ENCODE assay signal across 1 cellular context in the genomic region with DNA sequence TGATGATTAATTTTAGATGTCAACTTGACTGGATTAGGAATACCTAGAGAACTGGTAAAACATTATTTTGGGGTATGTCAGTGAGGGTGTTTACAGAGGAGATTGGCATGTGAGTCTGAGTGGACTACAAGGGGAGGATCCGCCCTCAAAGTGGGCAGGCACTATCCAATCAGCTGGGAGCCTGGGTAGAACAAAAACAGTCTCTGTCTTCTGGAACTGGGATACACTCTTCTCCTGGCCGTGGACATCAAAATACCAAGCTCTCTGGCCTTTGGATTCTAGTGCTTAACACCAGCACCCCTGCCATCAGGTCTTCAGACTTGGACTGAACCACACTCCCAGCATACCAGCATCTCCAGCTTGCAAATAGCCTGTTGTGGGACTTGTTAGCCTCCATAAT.
TF ChIP-seq lines count a peak whose summit lies in the region.

No MANE protein-coding gene starts in this region.

TF ChIP-seq in K562, 482 proteins besides CTCF, POLR2A, EP300 and RAD21:
- TF ChIP-seq, protein P1, sequence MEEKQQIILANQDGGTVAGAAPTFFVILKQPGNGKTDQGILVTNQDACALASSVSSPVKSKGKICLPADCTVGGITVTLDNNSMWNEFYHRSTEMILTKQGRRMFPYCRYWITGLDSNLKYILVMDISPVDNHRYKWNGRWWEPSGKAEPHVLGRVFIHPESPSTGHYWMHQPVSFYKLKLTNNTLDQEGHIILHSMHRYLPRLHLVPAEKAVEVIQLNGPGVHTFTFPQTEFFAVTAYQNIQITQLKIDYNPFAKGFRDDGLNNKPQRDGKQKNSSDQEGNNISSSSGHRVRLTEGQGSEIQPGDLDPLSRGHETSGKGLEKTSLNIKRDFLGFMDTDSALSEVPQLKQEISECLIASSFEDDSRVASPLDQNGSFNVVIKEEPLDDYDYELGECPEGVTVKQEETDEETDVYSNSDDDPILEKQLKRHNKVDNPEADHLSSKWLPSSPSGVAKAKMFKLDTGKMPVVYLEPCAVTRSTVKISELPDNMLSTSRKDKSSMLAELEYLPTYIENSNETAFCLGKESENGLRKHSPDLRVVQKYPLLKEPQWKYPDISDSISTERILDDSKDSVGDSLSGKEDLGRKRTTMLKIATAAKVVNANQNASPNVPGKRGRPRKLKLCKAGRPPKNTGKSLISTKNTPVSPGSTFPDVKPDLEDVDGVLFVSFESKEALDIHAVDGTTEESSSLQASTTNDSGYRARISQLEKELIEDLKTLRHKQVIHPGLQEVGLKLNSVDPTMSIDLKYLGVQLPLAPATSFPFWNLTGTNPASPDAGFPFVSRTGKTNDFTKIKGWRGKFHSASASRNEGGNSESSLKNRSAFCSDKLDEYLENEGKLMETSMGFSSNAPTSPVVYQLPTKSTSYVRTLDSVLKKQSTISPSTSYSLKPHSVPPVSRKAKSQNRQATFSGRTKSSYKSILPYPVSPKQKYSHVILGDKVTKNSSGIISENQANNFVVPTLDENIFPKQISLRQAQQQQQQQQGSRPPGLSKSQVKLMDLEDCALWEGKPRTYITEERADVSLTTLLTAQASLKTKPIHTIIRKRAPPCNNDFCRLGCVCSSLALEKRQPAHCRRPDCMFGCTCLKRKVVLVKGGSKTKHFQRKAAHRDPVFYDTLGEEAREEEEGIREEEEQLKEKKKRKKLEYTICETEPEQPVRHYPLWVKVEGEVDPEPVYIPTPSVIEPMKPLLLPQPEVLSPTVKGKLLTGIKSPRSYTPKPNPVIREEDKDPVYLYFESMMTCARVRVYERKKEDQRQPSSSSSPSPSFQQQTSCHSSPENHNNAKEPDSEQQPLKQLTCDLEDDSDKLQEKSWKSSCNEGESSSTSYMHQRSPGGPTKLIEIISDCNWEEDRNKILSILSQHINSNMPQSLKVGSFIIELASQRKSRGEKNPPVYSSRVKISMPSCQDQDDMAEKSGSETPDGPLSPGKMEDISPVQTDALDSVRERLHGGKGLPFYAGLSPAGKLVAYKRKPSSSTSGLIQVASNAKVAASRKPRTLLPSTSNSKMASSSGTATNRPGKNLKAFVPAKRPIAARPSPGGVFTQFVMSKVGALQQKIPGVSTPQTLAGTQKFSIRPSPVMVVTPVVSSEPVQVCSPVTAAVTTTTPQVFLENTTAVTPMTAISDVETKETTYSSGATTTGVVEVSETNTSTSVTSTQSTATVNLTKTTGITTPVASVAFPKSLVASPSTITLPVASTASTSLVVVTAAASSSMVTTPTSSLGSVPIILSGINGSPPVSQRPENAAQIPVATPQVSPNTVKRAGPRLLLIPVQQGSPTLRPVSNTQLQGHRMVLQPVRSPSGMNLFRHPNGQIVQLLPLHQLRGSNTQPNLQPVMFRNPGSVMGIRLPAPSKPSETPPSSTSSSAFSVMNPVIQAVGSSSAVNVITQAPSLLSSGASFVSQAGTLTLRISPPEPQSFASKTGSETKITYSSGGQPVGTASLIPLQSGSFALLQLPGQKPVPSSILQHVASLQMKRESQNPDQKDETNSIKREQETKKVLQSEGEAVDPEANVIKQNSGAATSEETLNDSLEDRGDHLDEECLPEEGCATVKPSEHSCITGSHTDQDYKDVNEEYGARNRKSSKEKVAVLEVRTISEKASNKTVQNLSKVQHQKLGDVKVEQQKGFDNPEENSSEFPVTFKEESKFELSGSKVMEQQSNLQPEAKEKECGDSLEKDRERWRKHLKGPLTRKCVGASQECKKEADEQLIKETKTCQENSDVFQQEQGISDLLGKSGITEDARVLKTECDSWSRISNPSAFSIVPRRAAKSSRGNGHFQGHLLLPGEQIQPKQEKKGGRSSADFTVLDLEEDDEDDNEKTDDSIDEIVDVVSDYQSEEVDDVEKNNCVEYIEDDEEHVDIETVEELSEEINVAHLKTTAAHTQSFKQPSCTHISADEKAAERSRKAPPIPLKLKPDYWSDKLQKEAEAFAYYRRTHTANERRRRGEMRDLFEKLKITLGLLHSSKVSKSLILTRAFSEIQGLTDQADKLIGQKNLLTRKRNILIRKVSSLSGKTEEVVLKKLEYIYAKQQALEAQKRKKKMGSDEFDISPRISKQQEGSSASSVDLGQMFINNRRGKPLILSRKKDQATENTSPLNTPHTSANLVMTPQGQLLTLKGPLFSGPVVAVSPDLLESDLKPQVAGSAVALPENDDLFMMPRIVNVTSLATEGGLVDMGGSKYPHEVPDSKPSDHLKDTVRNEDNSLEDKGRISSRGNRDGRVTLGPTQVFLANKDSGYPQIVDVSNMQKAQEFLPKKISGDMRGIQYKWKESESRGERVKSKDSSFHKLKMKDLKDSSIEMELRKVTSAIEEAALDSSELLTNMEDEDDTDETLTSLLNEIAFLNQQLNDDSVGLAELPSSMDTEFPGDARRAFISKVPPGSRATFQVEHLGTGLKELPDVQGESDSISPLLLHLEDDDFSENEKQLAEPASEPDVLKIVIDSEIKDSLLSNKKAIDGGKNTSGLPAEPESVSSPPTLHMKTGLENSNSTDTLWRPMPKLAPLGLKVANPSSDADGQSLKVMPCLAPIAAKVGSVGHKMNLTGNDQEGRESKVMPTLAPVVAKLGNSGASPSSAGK (IDR thresholded peaks at IDR 0.05) = no peak
- TF ChIP-seq, protein P2, sequence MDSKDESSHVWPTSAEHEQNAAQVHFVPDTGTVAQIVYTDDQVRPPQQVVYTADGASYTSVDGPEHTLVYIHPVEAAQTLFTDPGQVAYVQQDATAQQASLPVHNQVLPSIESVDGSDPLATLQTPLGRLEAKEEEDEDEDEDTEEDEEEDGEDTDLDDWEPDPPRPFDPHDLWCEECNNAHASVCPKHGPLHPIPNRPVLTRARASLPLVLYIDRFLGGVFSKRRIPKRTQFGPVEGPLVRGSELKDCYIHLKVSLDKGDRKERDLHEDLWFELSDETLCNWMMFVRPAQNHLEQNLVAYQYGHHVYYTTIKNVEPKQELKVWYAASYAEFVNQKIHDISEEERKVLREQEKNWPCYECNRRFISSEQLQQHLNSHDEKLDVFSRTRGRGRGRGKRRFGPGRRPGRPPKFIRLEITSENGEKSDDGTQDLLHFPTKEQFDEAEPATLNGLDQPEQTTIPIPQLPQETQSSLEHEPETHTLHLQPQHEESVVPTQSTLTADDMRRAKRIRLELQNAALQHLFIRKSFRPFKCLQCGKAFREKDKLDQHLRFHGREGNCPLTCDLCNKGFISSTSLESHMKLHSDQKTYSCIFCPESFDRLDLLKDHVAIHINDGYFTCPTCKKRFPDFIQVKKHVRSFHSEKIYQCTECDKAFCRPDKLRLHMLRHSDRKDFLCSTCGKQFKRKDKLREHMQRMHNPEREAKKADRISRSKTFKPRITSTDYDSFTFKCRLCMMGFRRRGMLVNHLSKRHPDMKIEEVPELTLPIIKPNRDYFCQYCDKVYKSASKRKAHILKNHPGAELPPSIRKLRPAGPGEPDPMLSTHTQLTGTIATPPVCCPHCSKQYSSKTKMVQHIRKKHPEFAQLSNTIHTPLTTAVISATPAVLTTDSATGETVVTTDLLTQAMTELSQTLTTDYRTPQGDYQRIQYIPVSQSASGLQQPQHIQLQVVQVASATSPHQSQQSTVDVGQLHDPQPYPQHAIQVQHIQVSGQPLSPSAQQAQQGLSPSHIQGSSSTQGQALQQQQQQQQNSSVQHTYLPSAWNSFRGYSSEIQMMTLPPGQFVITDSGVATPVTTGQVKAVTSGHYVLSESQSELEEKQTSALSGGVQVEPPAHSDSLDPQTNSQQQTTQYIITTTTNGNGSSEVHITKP (IDR thresholded peaks at IDR 0.05; ENCODE audit: partially characterized antibody) = peak; percentile 71
TF ChIP-seq in K562: peak in this region for 1.
